In the genomic region with DNA sequence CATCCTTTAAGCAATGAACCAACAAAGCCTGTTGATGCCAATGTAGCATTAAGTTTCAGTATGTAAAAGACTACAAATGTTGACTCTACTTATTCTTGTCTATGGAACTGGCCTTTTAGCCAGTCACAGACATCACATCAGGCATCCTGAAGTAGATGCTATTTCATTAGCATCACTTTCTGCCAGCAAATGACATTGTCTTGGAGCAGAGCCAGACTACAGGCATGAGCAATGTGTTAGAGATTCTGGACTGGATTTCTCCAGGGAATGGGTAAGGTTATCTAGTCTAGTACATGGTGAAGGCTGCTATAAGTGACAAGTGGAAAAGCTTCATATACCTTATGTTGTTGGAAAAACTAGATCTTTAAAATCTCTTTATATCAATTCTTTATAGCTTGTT, we compare ENCODE assay signal across 12 cellular contexts.
DNase-seq lines count a peak whose midpoint lies in the region; ATAC-seq and TF ChIP-seq lines count a peak whose summit lies in the region.
"Had no signal": no experiment of that assay in that cellular context is flagged by ENCODE, and none has a peak within 500 bp of the region (broad histone marks: within the 10 kb centered on the region; RNA-seq: fewer than 3 reads in every experiment).

No MANE protein-coding gene starts in this region.

- CTCF ChIA-PET in GM10248 (lab: Yijun Ruan, JAX): interaction anchor here (1.5 kb wide), 1 partner anchor 139 kb away, joined by 4 read pairs; no protein-coding TSS in a partner anchor

- TF ChIP-seq CTCF in gastrocnemius medialis (IDR thresholded peaks at IDR 0.05 in 4 of 5, conservative IDR thresholded peaks at IDR 0.05 in 1 of 5) (no peak), GM10248 (IDR thresholded peaks at IDR 0.05; ENCODE audit: control extremely low read depth, extremely low read depth, low read depth, missing control alignments) (no peak)

- DNase-seq in HT1080 (ENCODE audit: low read depth) (peak; percentile 40), NCI-H524 (lab: John Stamatoyannopoulos, UW) (peak; percentile 69 to 89), cerebellum (ENCODE audit: low spot score) (peak; percentile 68), non-pigmented ciliary epithelial cell (ENCODE audit: low read depth) (peak; percentile 30), gastrocnemius medialis (no peak), erythroblast (lab: John Stamatoyannopoulos, UW) (no peak), GM10248 (ENCODE audit: extremely low spot score) (no peak)
- DNase-seq: activated effector memory CD4-positive, alpha-beta T cell treated with Interleukin-2 at 50 U/mL for 16 hours; mammary epithelial cell; NCI-H1048; stimulated activated CD4-positive, alpha-beta T cell treated with anti-CD3 and anti-CD28 coated beads, Interleukin-12 subunit alpha, Interleukin-12 subunit beta, amount 100 ng/mL, for 4 hours had no signal

- POLR2A ChIA-PET in GM10248 (lab: Yijun Ruan, JAX): no interaction called here

- H3K27ac ChIP-seq in gastrocnemius medialis: no peak overlapping the region

- H3K27me3 ChIP-seq in gastrocnemius medialis: no peaks in the 10 kb centered on the region

- in situ Hi-C loops in gastrocnemius medialis (cut with MboI; ENCODE audit: low sequenced_read_pairs in 4 of 4): loop anchor here in 1 of 4 donors (10.0 kb wide), 1 partner anchor 143 kb away; a partner anchor contains a TSS

- ATAC-seq in gastrocnemius medialis (no peak), HG03280 (IDR thresholded peaks at IDR 0.05; ENCODE audit: unreplicated experiment) (no peak)

- intact Hi-C loops in gastrocnemius medialis (cut with DNase I; ENCODE audit: low total_unique reads): loop anchor here (2.0 kb wide), 1 partner anchor 139 kb away; no protein-coding TSS in a partner anchor

- H3K4me3 ChIP-seq in gastrocnemius medialis: no peak overlapping the region

- TF ChIP-seq POLR2A in gastrocnemius medialis (IDR thresholded peaks at IDR 0.05) (no peak), erythroblast (IDR thresholded peaks at IDR 0.05; ENCODE audit: low read length) (no peak)

- no peaks in the 10 kb centered on the region for H3K9me3 ChIP-seq in gastrocnemius medialis

- H3K36me3 ChIP-seq in gastrocnemius medialis: no peaks in the 10 kb centered on the region

- no peaks in the 10 kb centered on the region for H3K4me1 ChIP-seq in gastrocnemius medialis

Comparison
In these comparisons a context has a peak if more than half of its experiments do, and no peak if none do; other contexts are left out.
1. DNase-seq: peak in HT1080 (single experiment), NCI-H524 (2 of 2), cerebellum (single experiment) and non-pigmented ciliary epithelial cell (single experiment); none in gastrocnemius medialis (0 of 2), erythroblast (0 of 2) and GM10248 (single experiment).